In the genomic region with DNA sequence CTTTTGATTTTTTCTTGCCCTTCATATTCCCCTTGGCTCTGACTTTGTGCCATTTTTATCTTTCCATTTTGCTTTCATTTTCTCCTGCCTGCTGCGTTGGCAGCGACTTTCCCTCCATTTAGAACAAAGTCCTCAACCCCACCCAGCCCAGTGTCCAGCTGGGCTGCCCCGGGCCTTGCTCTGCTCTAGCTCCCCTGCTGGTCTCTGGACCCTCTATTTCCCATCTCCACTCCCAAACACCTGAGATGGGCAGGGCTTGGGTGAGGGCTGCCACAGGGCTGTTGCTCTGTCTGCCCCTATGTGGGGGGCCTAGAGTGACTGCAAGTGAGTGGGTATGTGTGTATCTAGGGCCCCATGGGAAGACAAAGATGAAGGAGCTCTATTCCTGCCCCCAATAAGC, we compare ENCODE assay signal across 15 cellular contexts. TPM values are rescaled to one million over a fixed set of nuclear protein-coding genes. Genes with fewer than 3 reads are reported as not detected.
"Had no signal": no experiment of that assay in that cellular context is flagged by ENCODE, and none has a peak within 500 bp of the region (broad histone marks: within the 10 kb centered on the region; RNA-seq: fewer than 3 reads in every experiment).

No MANE protein-coding gene starts in this region.

- H3K9me3 Mint-ChIP-seq: memory B cell, neural progenitor cell had no signal

- H3K27me3 ChIP-seq: adrenal gland, body of pancreas, esophagus muscularis mucosa, left lung, neural progenitor cell, SJSA1 had no signal

- H3K27ac ChIP-seq: esophagus muscularis mucosa, neural progenitor cell, SJSA1, tibial artery had no signal

- H3K9ac ChIP-seq: neural progenitor cell had no signal

- H3K27ac Mint-ChIP-seq: memory B cell had no signal

- H3K36me3 ChIP-seq: adrenal gland, esophagus muscularis mucosa, left lung, neural progenitor cell, SJSA1, tibial artery had no signal

- H3K4me3 ChIP-seq: adrenal gland, body of pancreas, esophagus muscularis mucosa, left lung, neural progenitor cell, SJSA1, tibial artery had no signal

- H3K9me3 ChIP-seq: adrenal gland, body of pancreas, esophagus muscularis mucosa, left lung, SJSA1, tibial artery had no signal

- H3K4me3 Mint-ChIP-seq: memory B cell had no signal

- DNase-seq: activated CD4-positive, alpha-beta T cell treated with anti-CD3 and anti-CD28 coated beads, Interleukin-2, amount 50 U/mL, for 4 hours; activated CD4-positive, CD25-positive, alpha-beta regulatory T cell treated with anti-CD3 and anti-CD28 coated beads, Interleukin-2, amount 50 U/mL, for 72 hours; activated naive CD4-positive, alpha-beta T cell; adrenal gland; retina; tibial artery had no signal

- H3K36me3 Mint-ChIP-seq: memory B cell, neural progenitor cell had no signal

RNA-seq across cellular contexts. Expression of a gene that starts 10.2 kb away (rescaled TPM):
- total RNA-seq: adrenal gland, body of pancreas, dermis microvascular lymphatic vessel endothelial cell, fibroblast of villous mesenchyme, left lung, SJSA1, skeletal muscle tissue had no signal
- polyA plus RNA-seq: adrenal gland had no signal

RNA-seq across cellular contexts. Expression of a gene that starts 10.2 kb away (rescaled TPM):
- total RNA-seq: fibroblast of villous mesenchyme, SJSA1, skeletal muscle tissue had no signal
